8 cellular contexts compared by ENCODE assay signal in genomic region chr5:60944904-60945759, GRCh38. TPM values are rescaled to one million over a fixed set of nuclear protein-coding genes. Genes with fewer than 3 reads are reported as not detected.
DNase-seq lines count a peak whose midpoint lies in the region; ATAC-seq lines count a peak whose summit lies in the region.

Gene ERCC8 (minus strand): TSS chr5:60945070. CDS start chr5:60945008, 62 bp downstream.
Gene NDUFAF2 (plus strand): TSS chr5:60945205. CDS start chr5:60945256, 51 bp downstream.

- no peak within 1 kb of the TSS for H2BK15ac ChIP-seq in mesenchymal stem cell (ENCODE audit: low read depth, poor library complexity, severe bottlenecking)

- peak; percentile 99 for ATAC-seq in GM21360 (IDR thresholded peaks at IDR 0.05; ENCODE audit: unreplicated experiment)

- H2AK5ac ChIP-seq in mesenchymal stem cell (ENCODE audit: low read length, severe bottlenecking) = no peak within 1 kb of the TSS

- no peaks in the 10 kb centered on the region for H3K27me3 ChIP-seq in endocrine pancreas (ENCODE audit: control insufficient read depth, insufficient read depth, low read length)
- H3K27me3 ChIP-seq in mesenchymal stem cell (ENCODE audit: control insufficient read depth in 1 of 2, insufficient read depth in 1 of 2, low read length in 2 of 2) = no peaks in the 10 kb centered on the region

- CTCF ChIA-PET in activated CD8-positive, alpha-beta memory T cell treated with anti-CD3 and anti-CD28 coated beads for 36 hours (lab: Charles Lee) = no interaction called here

- H3K9ac ChIP-seq in endocrine pancreas (ENCODE audit: control insufficient read depth, insufficient read depth, low read length) (peak within 1 kb of the TSS; percentile 89), mesenchymal stem cell (ENCODE audit: low read length) (peak within 1 kb of the TSS; percentile 95)

- H3K36me3 ChIP-seq in endocrine pancreas (ENCODE audit: control insufficient read depth, insufficient read depth, low read length) = no peaks in the 10 kb centered on the region
- H3K36me3 ChIP-seq in mesenchymal stem cell (ENCODE audit: control insufficient read depth in 1 of 2, insufficient read depth in 2 of 2, low read depth in 1 of 2, low read length in 2 of 2) = peaks cover 0 to 3% of the 10 kb centered on the region in 2 experiments

- H3K4me1 ChIP-seq in endocrine pancreas (ENCODE audit: control insufficient read depth, insufficient read depth, low read length) = peaks cover 11% of the 10 kb centered on the region
- H3K4me1 ChIP-seq in mesenchymal stem cell (ENCODE audit: control insufficient read depth, insufficient read depth, low read depth, low read length) = no peaks in the 10 kb centered on the region

- POLR2A ChIA-PET in activated CD8-positive, alpha-beta memory T cell treated with anti-CD3 and anti-CD28 coated beads for 36 hours (lab: Charles Lee) = interaction anchor here (0.7 to 1.0 kb wide), 4 partner anchors 19 to 246 kb away, joined by 3 to 4 read pairs (median 3); partner anchors contain the start of gene DEPDC1B

- H3K4ac ChIP-seq in mesenchymal stem cell (ENCODE audit: low read depth in 1 of 2, low read length in 2 of 2) = peak within 1 kb of the TSS in 1 of 2 experiments; percentile 64

- peak within 1 kb of the TSS; percentile 94 for H3K4me2 ChIP-seq in mesenchymal stem cell (ENCODE audit: low read length, poor library complexity, severe bottlenecking)

- H4K91ac ChIP-seq in mesenchymal stem cell (ENCODE audit: low read length) = peak within 1 kb of the TSS; percentile 61

- peak within 1 kb of the TSS; percentile 23 for H3K27ac ChIP-seq in mesenchymal stem cell (ENCODE audit: low read length, poor library complexity, severe bottlenecking)

- peak; percentile 81 for DNase-seq in COLO829 (ENCODE audit: low spot score)
- DNase-seq in HT-29 (ENCODE audit: low spot score) = peak; percentile 96
- peak; percentile 74 for DNase-seq in NK-92 treated with Interleukin-12 subunit alpha and Interleukin-12 subunit beta, amount 100 ng/mL, for 24 hours (lab: John Stamatoyannopoulos, UW)
- DNase-seq in mesenchymal stem cell = peak; percentile 96
- peak; percentile 59 for DNase-seq in stimulated activated CD8-positive, alpha-beta memory T cell treated with anti-CD3 and anti-CD28 coated beads, Interleukin-12 subunit alpha, Interleukin-12 subunit beta, amount 100 ng/mL, for 24 hours (ENCODE audit: extremely low read depth)

- H3K4me3 ChIP-seq in endocrine pancreas (ENCODE audit: control insufficient read depth, insufficient read depth, low read length) (peak within 1 kb of the TSS; percentile 89), mesenchymal stem cell (ENCODE audit: insufficient read depth in 1 of 2, low read depth in 1 of 2, low read length in 2 of 2) (peak within 1 kb of the TSS; percentile 74 to 96)

- no peak within 1 kb of the TSS for H2BK5ac ChIP-seq in mesenchymal stem cell (ENCODE audit: low read depth, low read length, poor library complexity, severe bottlenecking)

- peak within 1 kb of the TSS; percentile 62 to 70 for H3K18ac ChIP-seq in mesenchymal stem cell (ENCODE audit: low read depth in 1 of 2, low read length in 2 of 2)

- H4K8ac ChIP-seq in mesenchymal stem cell (ENCODE audit: low read length) = peak within 1 kb of the TSS; percentile 84

- no peak within 1 kb of the TSS for H2BK120ac ChIP-seq in mesenchymal stem cell (ENCODE audit: low read depth, low read length)

- H2BK12ac ChIP-seq in mesenchymal stem cell (ENCODE audit: low read length in 2 of 2) = no peak within 1 kb of the TSS

- H3K9me3 ChIP-seq in endocrine pancreas (ENCODE audit: control insufficient read depth, low read length) (no peaks in the 10 kb centered on the region), mesenchymal stem cell (ENCODE audit: control insufficient read depth, low read length) (no peaks in the 10 kb centered on the region)

- under 1% methylated on average over 53 of the region's 61 CpGs for WGBS in mesenchymal stem cell

- H2AFZ ChIP-seq in mesenchymal stem cell (ENCODE audit: low read depth, low read length) = peak within 1 kb of the TSS; percentile 90

- H3K14ac ChIP-seq in mesenchymal stem cell (ENCODE audit: low read length in 2 of 2) = peak within 1 kb of the TSS in 1 of 2 experiments; percentile 45

- H3K79me1 ChIP-seq in mesenchymal stem cell (replicated peaks; ENCODE audit: low read length, poor library complexity, severe bottlenecking) = peaks cover 20% of the 10 kb centered on the region

- peak within 1 kb of the TSS in 1 of 2 experiments; percentile 78 for H3K23ac ChIP-seq in mesenchymal stem cell (ENCODE audit: low read length in 2 of 2)

RNA-seq across cellular contexts. Expression of gene ERCC8, which starts in this region (rescaled TPM):
- total RNA-seq in HT-29 (2014; rRNA removed; shearing (Covaris generic)) = 4.3 and 12.4 TPM in 2 replicates
- total RNA-seq in activated CD8-positive, alpha-beta memory T cell treated with anti-CD3 and anti-CD28 coated beads for 36 hours = 10 to 100 TPM; 13.0 to 14.5 TPM
- polyA plus RNA-seq in mesenchymal stem cell (2013, experiment 1 of 2) = 7.6 TPM
- 7.9 TPM for polyA plus RNA-seq in mesenchymal stem cell (2013, experiment 2 of 2)

RNA-seq across cellular contexts. Expression of gene NDUFAF2, which starts in this region (rescaled TPM):
- total RNA-seq in HT-29 (2014; rRNA removed; shearing (Covaris generic)) = 18.4 and 26.0 TPM in 2 replicates
- 10 to 100 TPM; 43.8 to 48.3 TPM for total RNA-seq in activated CD8-positive, alpha-beta memory T cell treated with anti-CD3 and anti-CD28 coated beads for 36 hours
- 119 TPM for polyA plus RNA-seq in mesenchymal stem cell (2013, experiment 1 of 2)
- 118 TPM for polyA plus RNA-seq in mesenchymal stem cell (2013, experiment 2 of 2)

Comparison
In these comparisons a context has a peak if more than half of its experiments do, and no peak if none do; other contexts are left out.
1. Peak in every context shown above with its lines: DNase-seq, ATAC-seq, H3K4me3 ChIP-seq and H3K27ac ChIP-seq.